1 cellular context compared by ENCODE assay signal in the genomic region with DNA sequence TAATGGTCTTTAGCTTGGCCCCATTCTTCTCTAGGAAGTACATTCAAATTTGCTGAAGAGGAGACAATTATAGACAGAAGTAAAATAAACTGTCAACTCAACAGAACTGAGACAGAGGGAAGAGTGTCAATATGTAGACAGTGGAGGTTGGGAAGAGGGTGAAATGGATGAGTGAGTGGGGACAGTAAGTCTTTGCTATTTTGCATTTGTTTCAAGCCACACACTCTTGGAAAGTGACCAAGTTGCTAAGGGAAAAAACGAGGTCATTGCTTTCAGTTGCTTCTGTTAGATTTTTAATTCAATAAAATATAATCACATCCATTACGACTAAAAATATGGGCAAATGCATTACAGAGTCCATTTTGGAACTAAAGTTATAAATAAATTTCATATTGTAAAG.
TF ChIP-seq lines count a peak whose summit lies in the region.

No MANE protein-coding gene starts in this region.

TF ChIP-seq in WTC11, 78 proteins besides CTCF, POLR2A, EP300 and RAD21 (continued from another document):
- TF ChIP-seq, protein P1, sequence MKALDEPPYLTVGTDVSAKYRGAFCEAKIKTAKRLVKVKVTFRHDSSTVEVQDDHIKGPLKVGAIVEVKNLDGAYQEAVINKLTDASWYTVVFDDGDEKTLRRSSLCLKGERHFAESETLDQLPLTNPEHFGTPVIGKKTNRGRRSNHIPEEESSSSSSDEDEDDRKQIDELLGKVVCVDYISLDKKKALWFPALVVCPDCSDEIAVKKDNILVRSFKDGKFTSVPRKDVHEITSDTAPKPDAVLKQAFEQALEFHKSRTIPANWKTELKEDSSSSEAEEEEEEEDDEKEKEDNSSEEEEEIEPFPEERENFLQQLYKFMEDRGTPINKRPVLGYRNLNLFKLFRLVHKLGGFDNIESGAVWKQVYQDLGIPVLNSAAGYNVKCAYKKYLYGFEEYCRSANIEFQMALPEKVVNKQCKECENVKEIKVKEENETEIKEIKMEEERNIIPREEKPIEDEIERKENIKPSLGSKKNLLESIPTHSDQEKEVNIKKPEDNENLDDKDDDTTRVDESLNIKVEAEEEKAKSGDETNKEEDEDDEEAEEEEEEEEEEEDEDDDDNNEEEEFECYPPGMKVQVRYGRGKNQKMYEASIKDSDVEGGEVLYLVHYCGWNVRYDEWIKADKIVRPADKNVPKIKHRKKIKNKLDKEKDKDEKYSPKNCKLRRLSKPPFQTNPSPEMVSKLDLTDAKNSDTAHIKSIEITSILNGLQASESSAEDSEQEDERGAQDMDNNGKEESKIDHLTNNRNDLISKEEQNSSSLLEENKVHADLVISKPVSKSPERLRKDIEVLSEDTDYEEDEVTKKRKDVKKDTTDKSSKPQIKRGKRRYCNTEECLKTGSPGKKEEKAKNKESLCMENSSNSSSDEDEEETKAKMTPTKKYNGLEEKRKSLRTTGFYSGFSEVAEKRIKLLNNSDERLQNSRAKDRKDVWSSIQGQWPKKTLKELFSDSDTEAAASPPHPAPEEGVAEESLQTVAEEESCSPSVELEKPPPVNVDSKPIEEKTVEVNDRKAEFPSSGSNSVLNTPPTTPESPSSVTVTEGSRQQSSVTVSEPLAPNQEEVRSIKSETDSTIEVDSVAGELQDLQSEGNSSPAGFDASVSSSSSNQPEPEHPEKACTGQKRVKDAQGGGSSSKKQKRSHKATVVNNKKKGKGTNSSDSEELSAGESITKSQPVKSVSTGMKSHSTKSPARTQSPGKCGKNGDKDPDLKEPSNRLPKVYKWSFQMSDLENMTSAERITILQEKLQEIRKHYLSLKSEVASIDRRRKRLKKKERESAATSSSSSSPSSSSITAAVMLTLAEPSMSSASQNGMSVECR (CRISPR knock-in tag; IDR thresholded peaks at IDR 0.05; ENCODE audit: borderline replicate concordance) = no peak
- TF ChIP-seq SMAD4 (CRISPR knock-in tag; IDR thresholded peaks at IDR 0.05) (no peak), ELF4 (CRISPR knock-in tag; IDR thresholded peaks at IDR 0.05; ENCODE audit: low read depth) (no peak), RELA (CRISPR knock-in tag; IDR thresholded peaks at IDR 0.05; ENCODE audit: borderline replicate concordance) (no peak), FOXJ3 (CRISPR knock-in tag; IDR thresholded peaks at IDR 0.05; ENCODE audit: borderline replicate concordance) (no peak)
- TF ChIP-seq, protein P2, sequence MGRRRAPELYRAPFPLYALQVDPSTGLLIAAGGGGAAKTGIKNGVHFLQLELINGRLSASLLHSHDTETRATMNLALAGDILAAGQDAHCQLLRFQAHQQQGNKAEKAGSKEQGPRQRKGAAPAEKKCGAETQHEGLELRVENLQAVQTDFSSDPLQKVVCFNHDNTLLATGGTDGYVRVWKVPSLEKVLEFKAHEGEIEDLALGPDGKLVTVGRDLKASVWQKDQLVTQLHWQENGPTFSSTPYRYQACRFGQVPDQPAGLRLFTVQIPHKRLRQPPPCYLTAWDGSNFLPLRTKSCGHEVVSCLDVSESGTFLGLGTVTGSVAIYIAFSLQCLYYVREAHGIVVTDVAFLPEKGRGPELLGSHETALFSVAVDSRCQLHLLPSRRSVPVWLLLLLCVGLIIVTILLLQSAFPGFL (CRISPR knock-in tag; IDR thresholded peaks at IDR 0.05; ENCODE audit: borderline replicate concordance) = no peak
